Comparison of ENCODE assay signal across 1 cellular context in the genomic region with DNA sequence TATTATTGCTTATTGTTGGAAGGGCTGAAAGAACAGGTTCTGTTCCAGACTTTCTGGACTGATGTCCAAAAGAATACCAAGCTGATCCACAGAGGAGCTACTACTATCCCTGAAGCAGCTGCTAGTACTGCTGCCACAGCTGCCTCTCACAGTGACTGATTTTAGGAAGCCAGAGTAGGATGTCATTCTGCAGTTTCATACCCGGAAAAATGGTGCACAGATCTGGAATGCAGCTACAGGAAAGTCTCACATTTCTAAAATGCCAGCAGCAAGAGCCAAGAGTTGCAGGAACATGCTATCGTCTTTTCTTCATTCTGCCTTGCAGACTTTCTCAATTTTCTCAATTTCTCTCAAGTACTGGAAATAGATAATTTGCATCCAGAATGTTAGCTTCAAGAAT.
TF ChIP-seq lines count a peak whose summit lies in the region.

No MANE protein-coding gene starts in this region.

TF ChIP-seq in IMR-90, 13 proteins besides CTCF, POLR2A, EP300 and RAD21 (continued from another document):
- TF ChIP-seq CEBPB (IDR thresholded peaks at IDR 0.05; ENCODE audit: low read depth, low read length) (no peak), MXI1 (IDR thresholded peaks at IDR 0.05; ENCODE audit: borderline replicate concordance, low read depth, low read length) (no peak), MAFK (IDR thresholded peaks at IDR 0.05; ENCODE audit: low read depth, low read length) (no peak), RFX5 (IDR thresholded peaks at IDR 0.05; ENCODE audit: low read depth, low read length) (no peak)
- TF ChIP-seq, protein P1, sequence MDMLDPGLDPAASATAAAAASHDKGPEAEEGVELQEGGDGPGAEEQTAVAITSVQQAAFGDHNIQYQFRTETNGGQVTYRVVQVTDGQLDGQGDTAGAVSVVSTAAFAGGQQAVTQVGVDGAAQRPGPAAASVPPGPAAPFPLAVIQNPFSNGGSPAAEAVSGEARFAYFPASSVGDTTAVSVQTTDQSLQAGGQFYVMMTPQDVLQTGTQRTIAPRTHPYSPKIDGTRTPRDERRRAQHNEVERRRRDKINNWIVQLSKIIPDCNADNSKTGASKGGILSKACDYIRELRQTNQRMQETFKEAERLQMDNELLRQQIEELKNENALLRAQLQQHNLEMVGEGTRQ (IDR thresholded peaks at IDR 0.05; ENCODE audit: low read depth, low read length), result no peak
TF ChIP-seq in IMR-90: peak in this region for 0.
